In genomic region chr1:166910396-166910994, GRCh38 we compare ENCODE assay signal across 8 cellular contexts.
DNase-seq lines count a peak whose midpoint lies in the region; ATAC-seq and TF ChIP-seq lines count a peak whose summit lies in the region.

No MANE protein-coding gene starts in this region.

- TF ChIP-seq CTCF in GM12872 (IDR thresholded peaks at IDR 0.05; ENCODE audit: insufficient read depth, low read depth, low read length), result peak; percentile 77

- DNase-seq in NCI-H1092 (lab: John Stamatoyannopoulos, UW), result peak; percentile 71
- DNase-seq in SK-N-MC (ENCODE audit: low read depth, low spot score), result peak; percentile 45
- DNase-seq in activated naive CD4-positive, alpha-beta T cell treated with anti-CD3 and anti-CD28 coated beads, Interleukin-2, amount 10 ng/mL, durations not matched to agents 7 days and 5 days, result peak; percentile 85
- peak; percentile 42 to 92 (median 80) for DNase-seq in head of caudate nucleus
- DNase-seq in putamen (ENCODE audit: low spot score), result peak; percentile 68
- no peak for DNase-seq in 8988T

- no peaks in the 10 kb centered on the region for H3K9me3 Mint-ChIP-seq in activated naive CD4-positive, alpha-beta T cell treated with anti-CD3 and anti-CD28 coated beads, Interleukin-2, amount 10 ng/mL, durations not matched to agents 7 days and 5 days

- no peaks in the 10 kb centered on the region for H3K36me3 ChIP-seq in SK-N-MC (ENCODE audit: insufficient read depth, low read length)

- peak; percentile 96 for ATAC-seq in HG02623 (IDR thresholded peaks at IDR 0.05; ENCODE audit: unreplicated experiment)

- H3K36me3 Mint-ChIP-seq in activated naive CD4-positive, alpha-beta T cell treated with anti-CD3 and anti-CD28 coated beads, Interleukin-2, amount 10 ng/mL, durations not matched to agents 7 days and 5 days, result no peaks in the 10 kb centered on the region

- H3K27ac ChIP-seq in SK-N-MC, result no peak overlapping the region

- no peak overlapping the region for H3K4me3 Mint-ChIP-seq in activated naive CD4-positive, alpha-beta T cell treated with anti-CD3 and anti-CD28 coated beads, Interleukin-2, amount 10 ng/mL, durations not matched to agents 7 days and 5 days

- CTCF ChIA-PET in activated naive CD4-positive, alpha-beta T cell treated with anti-CD3 and anti-CD28 coated beads, Interleukin-2, amount 10 ng/mL, durations not matched to agents 7 days and 5 days (lab: Charles Lee), result interaction anchor here (0.6 to 20.7 kb wide), 29 partner anchors 8 to 630 kb away, joined by 3 to 682 read pairs (median 4); partner anchors contain the start of gene POU2F1

- no peak overlapping the region for H3K27ac Mint-ChIP-seq in activated naive CD4-positive, alpha-beta T cell treated with anti-CD3 and anti-CD28 coated beads, Interleukin-2, amount 10 ng/mL, durations not matched to agents 7 days and 5 days

- intact Hi-C loops in head of caudate nucleus (cut with DNase I), result loop anchor here (2.0 kb wide), 1 partner anchor 148 kb away; no protein-coding TSS in a partner anchor

- H3K4me1 Mint-ChIP-seq in activated naive CD4-positive, alpha-beta T cell treated with anti-CD3 and anti-CD28 coated beads, Interleukin-2, amount 10 ng/mL, durations not matched to agents 7 days and 5 days, result peaks cover 26% of the 10 kb centered on the region

- no peak overlapping the region for H3K9ac ChIP-seq in SK-N-MC (ENCODE audit: insufficient read length)

- H3K4me3 ChIP-seq in SK-N-MC, result no peak overlapping the region

- H3K9me3 ChIP-seq in SK-N-MC (ENCODE audit: low read depth, low read length), result peaks cover 6% of the 10 kb centered on the region; the same call in 1 of the 2 replicates

- H3K27me3 Mint-ChIP-seq in activated naive CD4-positive, alpha-beta T cell treated with anti-CD3 and anti-CD28 coated beads, Interleukin-2, amount 10 ng/mL, durations not matched to agents 7 days and 5 days, result peaks cover 3% of the 10 kb centered on the region
